8 cellular contexts compared by ENCODE assay signal in the genomic region with DNA sequence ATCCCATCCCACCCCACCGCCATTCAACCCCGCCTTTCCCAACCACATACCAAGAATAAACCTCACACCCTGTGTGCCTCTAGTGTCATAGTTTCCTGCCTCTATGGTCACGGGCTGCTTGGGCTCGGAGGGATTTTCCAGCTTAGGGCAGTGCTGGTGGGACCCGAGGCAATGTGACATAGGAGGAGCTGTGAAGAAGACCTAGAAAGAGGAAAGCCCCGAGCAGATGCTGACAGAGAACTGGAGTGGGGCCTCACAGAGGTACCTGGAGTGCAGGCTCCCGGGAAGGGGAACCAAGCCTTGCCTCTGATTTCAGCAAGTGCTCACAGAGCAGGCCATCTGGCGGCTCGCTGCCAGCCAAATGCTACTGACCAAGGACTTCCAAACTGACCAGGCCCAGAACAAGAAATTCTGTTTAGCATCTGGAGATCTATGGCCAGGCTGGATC. TPM values are rescaled to one million over a fixed set of nuclear protein-coding genes. Genes with fewer than 3 reads are reported as not detected.
A peak's percentile ranks its signal among the peaks of the same experiment; 100 is the strongest.
DNase-seq lines count a peak whose midpoint lies in the region; ATAC-seq lines count a peak whose summit lies in the region.

No MANE protein-coding gene starts in this region.

- H3K27ac Mint-ChIP-seq in IgD-negative memory B cell, result peak overlapping the region; percentile 92 to 98 (median 98)

- DNase-seq in Daoy (ENCODE audit: low read depth) (peak; percentile 44), pons (ENCODE audit: low spot score) (no peak), midbrain (lab: John Stamatoyannopoulos, UW) (no peak), NCI-H774 (lab: John Stamatoyannopoulos, UW) (no peak)
- DNase-seq in activated effector memory CD4-positive, alpha-beta T cell treated with anti-CD3 and anti-CD28 coated beads, Interleukin-2, amount 50 U/mL, for 16 hours, result peak; percentile 87
- peak; percentile 84 for DNase-seq in stimulated activated CD4-positive, alpha-beta T cell treated with anti-CD3 and anti-CD28 coated beads, Interleukin-15, amount 100 ng/mL, for 24 hours

- H3K9me3 Mint-ChIP-seq in IgD-negative memory B cell, result no peaks in the 10 kb centered on the region

- H3K4me1 Mint-ChIP-seq in IgD-negative memory B cell, result peaks cover 34 to 39% (median 35%) of the 10 kb centered on the region in 3 donors

- peaks cover 3% of the 10 kb centered on the region for H3K27me3 Mint-ChIP-seq in IgD-negative memory B cell

- peak; percentile 58 for ATAC-seq in GM21390 (IDR thresholded peaks at IDR 0.05; ENCODE audit: unreplicated experiment)

- no peaks in the 10 kb centered on the region for H3K36me3 Mint-ChIP-seq in IgD-negative memory B cell

- peak overlapping the region; percentile 52 to 87 (median 64) for H3K4me3 Mint-ChIP-seq in IgD-negative memory B cell

RNA-seq across cellular contexts. Expression of gene BHLHE40, which starts 27.5 kb away (rescaled TPM):
- total RNA-seq in Daoy (2014; rRNA removed; shearing (Covaris generic)), result 5.3 and 11.1 TPM in 2 replicates
- polyA plus RNA-seq in IgD-negative memory B cell, result 11.1 TPM

Comparison
In these comparisons a context has a peak if more than half of its experiments do, and no peak if none do; other contexts are left out.
1. DNase-seq: peak in Daoy (single experiment), activated effector memory CD4-positive, alpha-beta T cell treated with anti-CD3 and anti-CD28 coated beads, Interleukin-2, amount 50 U/mL, for 16 hours (single experiment) and stimulated activated CD4-positive, alpha-beta T cell treated with anti-CD3 and anti-CD28 coated beads, Interleukin-15, amount 100 ng/mL, for 24 hours (single experiment); none in pons (single experiment), midbrain (single experiment) and NCI-H774 (single experiment).